In the genomic region with DNA sequence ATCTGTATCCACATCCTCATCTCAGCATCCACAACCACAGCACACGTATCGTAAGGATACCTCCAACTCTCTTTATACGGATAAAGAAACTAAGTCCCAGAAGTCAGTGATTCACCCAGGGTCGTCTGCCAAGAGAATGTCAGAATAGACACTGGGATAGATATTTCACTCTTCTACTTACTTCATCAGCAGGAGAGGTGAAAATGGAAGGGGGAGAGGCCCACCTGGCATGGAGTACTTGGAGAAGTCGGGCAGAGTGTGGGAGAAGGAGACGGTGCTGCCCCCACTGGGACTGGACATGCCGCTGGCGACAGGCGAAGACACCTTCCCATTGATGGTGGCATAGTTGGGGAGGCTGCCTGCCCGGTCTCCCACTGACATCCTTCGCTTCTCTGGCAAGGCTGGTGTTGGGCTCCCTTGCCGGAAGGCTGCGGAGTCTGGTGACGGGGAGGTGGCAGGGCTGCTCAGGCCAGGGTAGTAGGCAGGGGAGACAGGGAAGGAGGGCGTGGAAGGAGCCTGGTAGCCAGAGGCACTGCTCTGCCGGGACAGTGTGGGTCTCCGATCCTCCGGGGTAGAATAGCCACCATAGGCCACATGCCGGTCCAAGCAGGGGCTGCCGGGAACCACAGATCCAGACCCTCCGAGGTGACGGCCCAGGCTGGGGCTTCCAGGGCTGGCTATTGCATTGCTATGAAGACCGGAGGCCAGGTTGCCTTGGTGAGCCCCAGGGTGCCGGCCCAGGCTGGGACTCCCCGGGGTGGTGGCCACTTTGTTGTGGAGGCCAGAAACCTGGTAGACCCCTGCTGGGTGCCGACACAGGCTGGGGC, we compare ENCODE assay signal across 1 cellular context.
TF ChIP-seq lines count a peak whose summit lies in the region.

No MANE protein-coding gene starts in this region.

TF ChIP-seq in HepG2, 621 proteins besides CTCF, POLR2A, EP300 and RAD21:
- no peak for TF ChIP-seq HIVEP1 (CRISPR knock-in tag; IDR thresholded peaks at IDR 0.05)
- TF ChIP-seq, protein P1, sequence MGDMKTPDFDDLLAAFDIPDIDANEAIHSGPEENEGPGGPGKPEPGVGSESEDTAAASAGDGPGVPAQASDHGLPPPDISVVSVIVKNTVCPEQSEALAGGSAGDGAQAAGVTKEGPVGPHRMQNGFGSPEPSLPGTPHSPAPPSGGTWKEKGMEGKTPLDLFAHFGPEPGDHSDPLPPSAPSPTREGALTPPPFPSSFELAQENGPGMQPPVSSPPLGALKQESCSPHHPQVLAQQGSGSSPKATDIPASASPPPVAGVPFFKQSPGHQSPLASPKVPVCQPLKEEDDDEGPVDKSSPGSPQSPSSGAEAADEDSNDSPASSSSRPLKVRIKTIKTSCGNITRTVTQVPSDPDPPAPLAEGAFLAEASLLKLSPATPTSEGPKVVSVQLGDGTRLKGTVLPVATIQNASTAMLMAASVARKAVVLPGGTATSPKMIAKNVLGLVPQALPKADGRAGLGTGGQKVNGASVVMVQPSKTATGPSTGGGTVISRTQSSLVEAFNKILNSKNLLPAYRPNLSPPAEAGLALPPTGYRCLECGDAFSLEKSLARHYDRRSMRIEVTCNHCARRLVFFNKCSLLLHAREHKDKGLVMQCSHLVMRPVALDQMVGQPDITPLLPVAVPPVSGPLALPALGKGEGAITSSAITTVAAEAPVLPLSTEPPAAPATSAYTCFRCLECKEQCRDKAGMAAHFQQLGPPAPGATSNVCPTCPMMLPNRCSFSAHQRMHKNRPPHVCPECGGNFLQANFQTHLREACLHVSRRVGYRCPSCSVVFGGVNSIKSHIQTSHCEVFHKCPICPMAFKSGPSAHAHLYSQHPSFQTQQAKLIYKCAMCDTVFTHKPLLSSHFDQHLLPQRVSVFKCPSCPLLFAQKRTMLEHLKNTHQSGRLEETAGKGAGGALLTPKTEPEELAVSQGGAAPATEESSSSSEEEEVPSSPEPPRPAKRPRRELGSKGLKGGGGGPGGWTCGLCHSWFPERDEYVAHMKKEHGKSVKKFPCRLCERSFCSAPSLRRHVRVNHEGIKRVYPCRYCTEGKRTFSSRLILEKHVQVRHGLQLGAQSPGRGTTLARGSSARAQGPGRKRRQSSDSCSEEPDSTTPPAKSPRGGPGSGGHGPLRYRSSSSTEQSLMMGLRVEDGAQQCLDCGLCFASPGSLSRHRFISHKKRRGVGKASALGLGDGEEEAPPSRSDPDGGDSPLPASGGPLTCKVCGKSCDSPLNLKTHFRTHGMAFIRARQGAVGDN (CRISPR knock-in tag; IDR thresholded peaks at IDR 0.05) = peak; percentile 21; the same call in 1 of the 2 replicates
- no peak for TF ChIP-seq EHMT2 (IDR thresholded peaks at IDR 0.05; ENCODE audit: borderline replicate concordance, low read depth, low read length)
- peak; percentile 89 for TF ChIP-seq AGO2 (optimal IDR thresholded peaks at IDR 0.05; ENCODE audit: low read depth, low read length)
- TF ChIP-seq, protein P2, sequence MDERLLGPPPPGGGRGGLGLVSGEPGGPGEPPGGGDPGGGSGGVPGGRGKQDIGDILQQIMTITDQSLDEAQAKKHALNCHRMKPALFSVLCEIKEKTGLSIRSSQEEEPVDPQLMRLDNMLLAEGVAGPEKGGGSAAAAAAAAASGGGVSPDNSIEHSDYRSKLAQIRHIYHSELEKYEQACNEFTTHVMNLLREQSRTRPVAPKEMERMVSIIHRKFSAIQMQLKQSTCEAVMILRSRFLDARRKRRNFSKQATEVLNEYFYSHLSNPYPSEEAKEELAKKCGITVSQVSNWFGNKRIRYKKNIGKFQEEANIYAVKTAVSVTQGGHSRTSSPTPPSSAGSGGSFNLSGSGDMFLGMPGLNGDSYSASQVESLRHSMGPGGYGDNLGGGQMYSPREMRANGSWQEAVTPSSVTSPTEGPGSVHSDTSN (CRISPR knock-in tag; IDR thresholded peaks at IDR 0.05) = no peak
